Comparison of ENCODE assay signal across 12 cellular contexts in genomic region chr2:189115126-189115525, GRCh38.
DNase-seq lines count a peak whose midpoint lies in the region; ATAC-seq and TF ChIP-seq lines count a peak whose summit lies in the region.
"Had no signal": no experiment of that assay in that cellular context is flagged by ENCODE, and none has a peak within 500 bp of the region (broad histone marks: within the 10 kb centered on the region; RNA-seq: fewer than 3 reads in every experiment).

No MANE protein-coding gene starts in this region.

- H3K27me3 ChIP-seq in KMS-11 (ENCODE audit: insufficient read depth, low read depth) (no peaks in the 10 kb centered on the region), Karpas-422 (ENCODE audit: low read length) (no peaks in the 10 kb centered on the region)

- ATAC-seq in GM21737 (IDR thresholded peaks at IDR 0.05; ENCODE audit: unreplicated experiment), result no peak

- H2AFZ ChIP-seq in KMS-11 (ENCODE audit: low read depth) (no peak overlapping the region), Karpas-422 (ENCODE audit: low read length) (no peak overlapping the region)

- H3K36me3 ChIP-seq in KMS-11 (ENCODE audit: insufficient read depth) (no peaks in the 10 kb centered on the region), Karpas-422 (ENCODE audit: insufficient read depth, low read length) (no peaks in the 10 kb centered on the region)

- H3K4me3 ChIP-seq in KMS-11 (IDR thresholded peaks at IDR 0.05; ENCODE audit: insufficient read depth, low read depth, low read length), result no peak overlapping the region
- H3K4me3 ChIP-seq in astrocyte of the spinal cord (ENCODE audit: low read depth, low read length), result no peak overlapping the region
- no peak overlapping the region for H3K4me3 ChIP-seq in Karpas-422 (ENCODE audit: low read length)
- H3K4me3 ChIP-seq: coronary artery had no signal

- no peaks in the 10 kb centered on the region for H3K4me1 ChIP-seq in KMS-11 (ENCODE audit: low read depth, poor library complexity, severe bottlenecking)
- H3K4me1 ChIP-seq in Karpas-422 (ENCODE audit: low read length), result no peaks in the 10 kb centered on the region

- DNase-seq in COR-L47 (lab: John Stamatoyannopoulos, UW) (peak; percentile 4), astrocyte of the spinal cord (ENCODE audit: low read depth, low spot score) (peak; percentile 47), lung microvascular endothelial cell (ENCODE audit: low read depth in 2 of 2) (peak; percentile 33 to 45), NCI-H1694 treated with DMSO at 0.1 percent for 48 hours (lab: John Stamatoyannopoulos, UW) (no peak), Karpas-422 (no peak)
- DNase-seq in stimulated activated CD4-positive, alpha-beta T cell treated with anti-CD3 and anti-CD28 coated beads, Interleukin-4, amount 100 ng/mL, for 24 hours, result no peak
- DNase-seq: H7, NCI-H226, T-helper 2 cell had no signal

- no peaks in the 10 kb centered on the region for H3K9me2 ChIP-seq in Karpas-422 (replicated peaks; ENCODE audit: insufficient read depth, low read length)

- H3K4me2 ChIP-seq in KMS-11 (no peak overlapping the region), Karpas-422 (ENCODE audit: low read depth, low read length, poor library complexity, severe bottlenecking) (no peak overlapping the region)

- H4K20me1 ChIP-seq in KMS-11 (ENCODE audit: insufficient read depth) (no peaks in the 10 kb centered on the region), Karpas-422 (ENCODE audit: insufficient read depth, low read depth, low read length) (no peaks in the 10 kb centered on the region)

- TF ChIP-seq CTCF in KMS-11 (conservative IDR thresholded peaks at IDR 0.05; ENCODE audit: low read depth, low read length) (peak; percentile 20; the same call in 1 of the 2 replicates), astrocyte of the spinal cord (IDR thresholded peaks at IDR 0.05; ENCODE audit: low read depth, low read length) (no peak)

- H3K79me2 ChIP-seq in KMS-11 (ENCODE audit: insufficient read depth, low read depth), result no peaks in the 10 kb centered on the region
- H3K79me2 ChIP-seq in Karpas-422 (ENCODE audit: low read length), result no peaks in the 10 kb centered on the region

- no peak overlapping the region for H3K9ac ChIP-seq in KMS-11
- H3K9ac ChIP-seq in Karpas-422 (ENCODE audit: low read length), result no peak overlapping the region

- no peaks in the 10 kb centered on the region for H3K9me3 ChIP-seq in Karpas-422 (ENCODE audit: low read length)

- H3K27ac ChIP-seq in KMS-11 (no peak overlapping the region), Karpas-422 (ENCODE audit: low read length) (no peak overlapping the region)

- in situ Hi-C loops in astrocyte of the spinal cord (cut with HindIII; ENCODE audit: low sequenced_read_pairs), result no loop called here

Comparison
In these comparisons a context has a peak if more than half of its experiments do, and no peak if none do; other contexts are left out.
1. DNase-seq: peak in COR-L47 (single experiment), astrocyte of the spinal cord (single experiment) and lung microvascular endothelial cell (2 of 2); none in stimulated activated CD4-positive, alpha-beta T cell treated with anti-CD3 and anti-CD28 coated beads, Interleukin-4, amount 100 ng/mL, for 24 hours (single experiment), NCI-H1694 treated with DMSO at 0.1 percent for 48 hours (single experiment) and Karpas-422 (single experiment).